Comparison of ENCODE assay signal across 21 cellular contexts in genomic region chr17:12990926-12991325, GRCh38.
"Had no signal": no experiment of that assay in that cellular context is flagged by ENCODE, and none has a peak within 500 bp of the region (broad histone marks: within the 10 kb centered on the region; RNA-seq: fewer than 3 reads in every experiment).

No MANE protein-coding gene starts in this region.

- H3K4me3 Mint-ChIP-seq: naive B cell, nephron progenitor cell had no signal

- H3K4me3 ChIP-seq: esophagus squamous epithelium, gastroesophageal sphincter, hepatocyte, lower lobe of right lung, psoas muscle, spleen, stomach, thoracic aorta, transverse colon had no signal

- DNase-seq: esophagus squamous epithelium; foreskin fibroblast; left colon; lower lobe of right lung; mesenchymal stem cell; naive B cell; nephron progenitor cell; psoas muscle; retina; spleen; stimulated activated CD4-positive, alpha-beta T cell treated with anti-CD3 and anti-CD28 coated beads, Interleukin-15, amount 100 ng/mL, for 24 hours; stimulated activated CD4-positive, alpha-beta T cell treated with anti-CD3 and anti-CD28 coated beads, Interleukin-1b, Interleukin-23, amount 100 ng/mL, for 48 hours; stimulated activated CD4-positive, alpha-beta T cell treated with anti-CD3 and anti-CD28 coated beads, Interleukin-4, amount 100 ng/mL, for 24 hours; stimulated activated naive CD4-positive, alpha-beta T cell; stomach; transverse colon had no signal

- H3K9me3 Mint-ChIP-seq: naive B cell, nephron progenitor cell had no signal

- H3K4me2 ChIP-seq: hepatocyte had no signal

- H3K27me3 Mint-ChIP-seq: naive B cell had no signal

- H3K27ac ChIP-seq: esophagus squamous epithelium, gastroesophageal sphincter, hepatocyte, lower lobe of right lung, parathyroid adenoma, psoas muscle, spleen, stomach, thoracic aorta, transverse colon had no signal

- H3K27me3 ChIP-seq: esophagus squamous epithelium, gastroesophageal sphincter, hepatocyte, spleen, stomach, transverse colon had no signal

- H2AFZ ChIP-seq: hepatocyte, parathyroid adenoma had no signal

- H3K9me3 ChIP-seq: esophagus squamous epithelium, gastroesophageal sphincter, lower lobe of right lung, psoas muscle, spleen, stomach, thoracic aorta, transverse colon had no signal

- H3K79me2 ChIP-seq: hepatocyte, parathyroid adenoma had no signal

- ATAC-seq: gastroesophageal sphincter, left colon, lower lobe of right lung, sciatic nerve had no signal

- H3K4me1 ChIP-seq: lower lobe of right lung, parathyroid adenoma, psoas muscle, transverse colon had no signal

- H3K9ac ChIP-seq: parathyroid adenoma had no signal
